34 cellular contexts compared by ENCODE assay signal in genomic region chr10:123944661-123945060, GRCh38. TPM values are rescaled to one million over a fixed set of nuclear protein-coding genes. Genes with fewer than 3 reads are reported as not detected.
"Had no signal": no experiment of that assay in that cellular context is flagged by ENCODE, and none has a peak within 500 bp of the region (broad histone marks: within the 10 kb centered on the region; RNA-seq: fewer than 3 reads in every experiment).

No MANE protein-coding gene starts in this region.

- H3K4me1 ChIP-seq: adrenal gland, ascending aorta, body of pancreas, breast epithelium had no signal

- H3K36me3 ChIP-seq: adrenal gland, ascending aorta, brain microvascular endothelial cell, breast epithelium had no signal

- H3K9me3 ChIP-seq: adrenal gland, ascending aorta, body of pancreas, breast epithelium had no signal

- DNase-seq: activated B cell treated with CpG ODN at 0.5 μM for 24 hours; activated CD4-positive, alpha-beta memory T cell treated with anti-CD3 and anti-CD28 coated beads for 36 hours; activated CD4-positive, alpha-beta T cell treated with anti-CD3 and anti-CD28 coated beads for 4 hours; activated CD4-positive, alpha-beta T cell treated with anti-CD3 and anti-CD28 coated beads, Interleukin-2, amount 10 ng/mL, durations not matched to agents 24 days and 14 days; activated CD4-positive, alpha-beta T cell treated with anti-CD3 and anti-CD28 coated beads, Interleukin-2, amount 50 U/mL, for 1 hour; activated CD4-positive, alpha-beta T cell treated with anti-CD3 and anti-CD28 coated beads, Interleukin-2, amount 50 U/mL, for 4 hours; activated CD4-positive, CD25-positive, alpha-beta regulatory T cell treated with anti-CD3 and anti-CD28 coated beads, Interleukin-2, amount 50 U/mL, for 72 hours; activated CD8-positive, alpha-beta memory T cell treated with anti-CD3 and anti-CD28 coated beads, Interleukin-2, amount 50 U/mL, for 4 hours; activated CD8-positive, alpha-beta T cell treated with anti-CD3 and anti-CD28 coated beads for 36 hours; activated effector memory CD4-positive, alpha-beta T cell treated with anti-CD3 and anti-CD28 coated beads, Interleukin-2, amount 50 U/mL, for 16 hours; activated gamma-delta T cell treated with Interleukin-2 at 50 U/mL for 16 hours; activated naive CD4-positive, alpha-beta T cell; activated naive CD4-positive, alpha-beta T cell treated with anti-CD3 and anti-CD28 coated beads for 36 hours; activated naive CD4-positive, alpha-beta T cell treated with anti-CD3 and anti-CD28 coated beads, Interleukin-2, amount 50 U/mL, for 16 hours; activated naive CD8-positive, alpha-beta T cell treated with anti-CD3 and anti-CD28 coated beads for 36 hours; activated T-cell treated with anti-CD3 and anti-CD28 coated beads for 4 hours; activated T-cell treated with anti-CD3 and anti-CD28 coated beads, Interleukin-2, amount 50 U/mL, for 1 hour; activated T-cell treated with anti-CD3 and anti-CD28 coated beads, Interleukin-2, amount 50 U/mL, for 4 hours; activated T-cell treated with anti-CD3 and anti-CD28 coated beads, Interleukin-2, amount 50 U/mL, for 72 hours; amygdala; body of pancreas; brain microvascular endothelial cell; central memory CD4-positive, alpha-beta T cell; SW 1271; T-helper 1 cell; T-helper 2 cell; T-helper 9 cell had no signal

- ATAC-seq: activated CD8-positive, alpha-beta T cell treated with anti-CD3 and anti-CD28 coated beads for 36 hours; activated naive CD4-positive, alpha-beta T cell treated with anti-CD3 and anti-CD28 coated beads, Interleukin-2, amount 50 U/mL, for 72 hours; activated T-cell treated with anti-CD3 and anti-CD28 coated beads, Interleukin-2, amount 50 U/mL, for 4 hours; activated T-cell treated with anti-CD3 and anti-CD28 coated beads, Interleukin-2, amount 50 U/mL, for 72 hours; activated T-helper 17 cell treated with anti-CD3 and anti-CD28 coated beads, Interleukin-2, amount 50 U/mL, for 72 hours; body of pancreas had no signal

- H3K27ac ChIP-seq: adrenal gland, ascending aorta, body of pancreas, brain microvascular endothelial cell had no signal

- H3K27me3 ChIP-seq: adrenal gland, ascending aorta, body of pancreas, brain microvascular endothelial cell, breast epithelium had no signal

- H3K4me3 ChIP-seq: adrenal gland, ascending aorta, body of pancreas, breast epithelium had no signal

RNA-seq across cellular contexts. Expression of gene CPXM2, which starts 53.1 kb away (rescaled TPM):
- total RNA-seq: activated B cell treated with CpG ODN at 0.5 μM for 24 hours; activated CD4-positive, alpha-beta memory T cell treated with anti-CD3 and anti-CD28 coated beads for 36 hours; activated CD4-positive, alpha-beta T cell treated with anti-CD3 and anti-CD28 coated beads, Interleukin-2, amount 10 ng/mL, durations not matched to agents 24 days and 14 days; activated CD8-positive, alpha-beta memory T cell treated with anti-CD3 and anti-CD28 coated beads for 36 hours; activated CD8-positive, alpha-beta T cell treated with anti-CD3 and anti-CD28 coated beads for 36 hours; activated naive CD4-positive, alpha-beta T cell treated with anti-CD3 and anti-CD28 coated beads for 36 hours; activated naive CD4-positive, alpha-beta T cell treated with anti-CD3 and anti-CD28 coated beads, Interleukin-2, amount 50 U/mL, for 72 hours; activated naive CD8-positive, alpha-beta T cell treated with anti-CD3 and anti-CD28 coated beads for 36 hours; activated T-cell treated with anti-CD3 and anti-CD28 coated beads, Interleukin-2, amount 50 U/mL, for 4 hours; activated T-cell treated with anti-CD3 and anti-CD28 coated beads, Interleukin-2, amount 50 U/mL, for 72 hours; activated T-helper 1 cell treated with anti-CD3 and anti-CD28 coated beads, Interleukin-12 subunit alpha, Interleukin-12 subunit beta, Interleukin-2, Interleukin-4 antibody, amounts not matched to agents 30 ng/mL and 10 ng/mL and 1 ng/mL, durations not matched to agents 14 hours and 24 hours and 36 hours; activated T-helper 17 cell treated with anti-CD3 and anti-CD28 coated beads, Interleukin-2, amount 50 U/mL, for 72 hours had no signal
